ENCODE assay signal across 19 cellular contexts in genomic region chr2:236028066-236028465, GRCh38.
DNase-seq lines count a peak whose midpoint lies in the region; ATAC-seq and TF ChIP-seq lines count a peak whose summit lies in the region.
"Had no signal": no experiment of that assay in that cellular context is flagged by ENCODE, and none has a peak within 500 bp of the region (broad histone marks: within the 10 kb centered on the region; RNA-seq: fewer than 3 reads in every experiment).

No MANE protein-coding gene starts in this region.

- H3K27ac Mint-ChIP-seq in neural crest cell (ENCODE audit: unreplicated experiment): peak overlapping the region; percentile 64
- H3K27ac Mint-ChIP-seq: CD14-positive monocyte; CD4-positive, alpha-beta memory T cell; CD4-positive, CD25-positive, alpha-beta regulatory T cell had no signal

- peaks cover 14% of the 10 kb centered on the region for H3K36me3 Mint-ChIP-seq in neural crest cell (ENCODE audit: low read depth)
- H3K36me3 Mint-ChIP-seq: CD14-positive monocyte; CD4-positive, alpha-beta memory T cell; CD4-positive, CD25-positive, alpha-beta regulatory T cell had no signal

- H3K36me3 ChIP-seq in SJCRH30 (no peaks in the 10 kb centered on the region), thyroid gland (no peaks in the 10 kb centered on the region)
- H3K36me3 ChIP-seq: BE2C had no signal

- no peak for ATAC-seq in GM19035 (IDR thresholded peaks at IDR 0.05; ENCODE audit: unreplicated experiment)
- no peak for ATAC-seq in GM18520 (IDR thresholded peaks at IDR 0.05; ENCODE audit: unreplicated experiment)
- ATAC-seq: GM12878 had no signal

- no peaks in the 10 kb centered on the region for H3K27me3 Mint-ChIP-seq in neural crest cell (ENCODE audit: low read depth)

- no peaks in the 10 kb centered on the region for H3K4me1 Mint-ChIP-seq in neural crest cell
- H3K4me1 Mint-ChIP-seq: CD14-positive monocyte; CD4-positive, alpha-beta memory T cell; CD4-positive, CD25-positive, alpha-beta regulatory T cell had no signal

- WGBS in thyroid gland, 2 donors: 93% methylated on average over 4 of the region's 4 CpGs

- no peak overlapping the region for H3K4me3 ChIP-seq in SJCRH30
- H3K4me3 ChIP-seq in thyroid gland (replicated peaks in 1 of 3): no peak overlapping the region
- H3K4me3 ChIP-seq: BLaER1, GM12878 had no signal

- H3K4me1 ChIP-seq in SJCRH30 (peaks cover 24% of the 10 kb centered on the region), thyroid gland (no peaks in the 10 kb centered on the region)
- H3K4me1 ChIP-seq: BE2C, Caco-2 had no signal

- no peak overlapping the region for H3K4me3 Mint-ChIP-seq in neural crest cell
- H3K4me3 Mint-ChIP-seq: CD14-positive monocyte; CD4-positive, alpha-beta memory T cell; CD4-positive, CD25-positive, alpha-beta regulatory T cell had no signal

- no peak for TF ChIP-seq POLR2A in thyroid gland (IDR thresholded peaks at IDR 0.05)

- intact Hi-C loops in thyroid gland (cut with DNase I): no loop called here

- H3K9me3 ChIP-seq in SJCRH30 (replicated peaks): 0 out of 2 replicates have a peak, but pooled peaks cover 6% of the 10 kb centered on the region
- H3K9me3 ChIP-seq in thyroid gland: no peaks in the 10 kb centered on the region
- H3K9me3 ChIP-seq: BE2C, Caco-2 had no signal

- peaks cover 2% of the 10 kb centered on the region for H3K9me3 Mint-ChIP-seq in neural crest cell

- DNase-seq in ELF-1 (ENCODE audit: low read depth, low spot score) (peak; percentile 28), SJCRH30 (peak; percentile 56 to 84), neural crest cell (ENCODE audit: low read depth, low spot score) (no peak), thyroid gland (no peak)
- DNase-seq: 8988T; ACHN; BE2C; C1 segment of cervical spinal cord; Caco-2; Calu3; CD4-positive, alpha-beta memory T cell; CD4-positive, CD25-positive, alpha-beta regulatory T cell; DMS79 treated with DMSO at 0.1 percent for 48 hours; GDM1 had no signal

- TF ChIP-seq CTCF in neural crest cell (conservative IDR thresholded peaks at IDR 0.05) (no peak), thyroid gland (IDR thresholded peaks at IDR 0.05) (no peak)

- peak overlapping the region; percentile 59 for H3K27ac ChIP-seq in SJCRH30
- no peak overlapping the region for H3K27ac ChIP-seq in thyroid gland
- H3K27ac ChIP-seq: BLaER1 had no signal

- no peaks in the 10 kb centered on the region for H3K27me3 ChIP-seq in SJCRH30
- H3K27me3 ChIP-seq in thyroid gland: no peaks in the 10 kb centered on the region
- H3K27me3 ChIP-seq: BE2C, BLaER1 had no signal

Comparison
In these comparisons a context has a peak if more than half of its experiments do, and no peak if none do; other contexts are left out.
1. DNase-seq: peak in ELF-1 (single experiment) and SJCRH30 (2 of 2); none in neural crest cell (single experiment) and thyroid gland (0 of 2).